ENCODE assay signal across 1 cellular context in the genomic region with DNA sequence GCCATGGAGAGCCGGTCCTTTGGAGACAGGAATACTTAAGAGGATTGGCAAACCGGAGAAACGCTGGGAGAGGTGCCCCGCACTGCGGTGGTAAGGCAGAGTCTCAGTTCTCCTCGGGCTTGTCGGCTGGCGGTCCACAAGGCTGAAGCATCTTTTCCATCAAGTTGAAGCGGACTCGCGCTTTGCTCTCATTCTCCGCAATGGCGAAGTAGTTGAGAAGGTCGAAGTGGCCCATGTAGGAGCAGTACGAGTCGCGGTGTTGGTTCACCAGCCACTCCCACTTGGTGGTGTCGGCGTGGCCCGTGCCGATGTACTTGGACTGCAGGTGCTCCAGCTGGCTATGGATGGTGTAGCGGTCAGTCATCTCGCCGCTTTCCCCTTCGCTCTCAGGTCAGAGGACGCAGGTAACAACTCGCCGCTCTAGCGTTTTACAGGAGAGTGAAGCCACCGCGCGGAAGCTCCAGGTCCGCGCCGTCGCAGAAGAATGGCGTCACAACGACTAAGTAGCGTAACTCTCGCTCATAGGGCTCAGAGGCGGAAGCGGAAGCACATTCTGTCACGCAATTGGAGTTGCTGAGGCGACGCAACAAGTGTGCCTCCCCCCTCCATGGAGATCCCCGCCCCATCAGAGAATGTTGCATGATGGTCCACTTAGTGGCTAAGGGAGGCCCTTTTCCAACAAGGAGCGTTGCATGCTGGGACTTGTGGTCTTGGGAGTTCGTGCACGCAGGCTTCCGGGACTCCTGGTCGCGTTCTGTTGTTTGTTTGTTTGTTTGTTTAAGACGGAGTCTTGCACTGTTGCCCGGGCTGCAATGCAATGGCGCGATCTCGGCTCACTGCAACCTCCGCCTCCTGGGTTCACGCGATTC.
TF ChIP-seq lines count a peak whose summit lies in the region.

A gene (minus strand): TSS at position 440 of the 869 bp plus-strand sequence. CDS start 76 bp downstream, at position 364.

TF ChIP-seq in K562, 482 proteins besides CTCF, POLR2A, EP300 and RAD21 (continued from another document and continues in another):
- TF ChIP-seq, protein P1, sequence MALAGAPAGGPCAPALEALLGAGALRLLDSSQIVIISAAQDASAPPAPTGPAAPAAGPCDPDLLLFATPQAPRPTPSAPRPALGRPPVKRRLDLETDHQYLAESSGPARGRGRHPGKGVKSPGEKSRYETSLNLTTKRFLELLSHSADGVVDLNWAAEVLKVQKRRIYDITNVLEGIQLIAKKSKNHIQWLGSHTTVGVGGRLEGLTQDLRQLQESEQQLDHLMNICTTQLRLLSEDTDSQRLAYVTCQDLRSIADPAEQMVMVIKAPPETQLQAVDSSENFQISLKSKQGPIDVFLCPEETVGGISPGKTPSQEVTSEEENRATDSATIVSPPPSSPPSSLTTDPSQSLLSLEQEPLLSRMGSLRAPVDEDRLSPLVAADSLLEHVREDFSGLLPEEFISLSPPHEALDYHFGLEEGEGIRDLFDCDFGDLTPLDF (CRISPR knock-in tag; IDR thresholded peaks at IDR 0.05), result peak; percentile 54; the same call in 1 of the 2 replicates
- TF ChIP-seq NCOA2 (IDR thresholded peaks at IDR 0.05; ENCODE audit: partially characterized antibody in 2 of 2), result no peak
- TF ChIP-seq ZNF212 (CRISPR knock-in tag; IDR thresholded peaks at IDR 0.05), result no peak
- TF ChIP-seq POLR2AphosphoS2 (IDR thresholded peaks at IDR 0.05; ENCODE audit: low read length), result no peak
- TF ChIP-seq ZNF764 (CRISPR knock-in tag; IDR thresholded peaks at IDR 0.05; ENCODE audit: low read depth), result no peak
- TF ChIP-seq, protein P2, sequence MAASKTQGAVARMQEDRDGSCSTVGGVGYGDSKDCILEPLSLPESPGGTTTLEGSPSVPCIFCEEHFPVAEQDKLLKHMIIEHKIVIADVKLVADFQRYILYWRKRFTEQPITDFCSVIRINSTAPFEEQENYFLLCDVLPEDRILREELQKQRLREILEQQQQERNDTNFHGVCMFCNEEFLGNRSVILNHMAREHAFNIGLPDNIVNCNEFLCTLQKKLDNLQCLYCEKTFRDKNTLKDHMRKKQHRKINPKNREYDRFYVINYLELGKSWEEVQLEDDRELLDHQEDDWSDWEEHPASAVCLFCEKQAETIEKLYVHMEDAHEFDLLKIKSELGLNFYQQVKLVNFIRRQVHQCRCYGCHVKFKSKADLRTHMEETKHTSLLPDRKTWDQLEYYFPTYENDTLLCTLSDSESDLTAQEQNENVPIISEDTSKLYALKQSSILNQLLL (CRISPR knock-in tag; IDR thresholded peaks at IDR 0.05; ENCODE audit: borderline replicate concordance), result no peak
- no peak for TF ChIP-seq ZNF311 (CRISPR knock-in tag; IDR thresholded peaks at IDR 0.05)
- no peak for TF ChIP-seq HIVEP1 (CRISPR knock-in tag; IDR thresholded peaks at IDR 0.05)
- no peak for TF ChIP-seq MCM3 (IDR thresholded peaks at IDR 0.05)
- TF ChIP-seq, protein P3, sequence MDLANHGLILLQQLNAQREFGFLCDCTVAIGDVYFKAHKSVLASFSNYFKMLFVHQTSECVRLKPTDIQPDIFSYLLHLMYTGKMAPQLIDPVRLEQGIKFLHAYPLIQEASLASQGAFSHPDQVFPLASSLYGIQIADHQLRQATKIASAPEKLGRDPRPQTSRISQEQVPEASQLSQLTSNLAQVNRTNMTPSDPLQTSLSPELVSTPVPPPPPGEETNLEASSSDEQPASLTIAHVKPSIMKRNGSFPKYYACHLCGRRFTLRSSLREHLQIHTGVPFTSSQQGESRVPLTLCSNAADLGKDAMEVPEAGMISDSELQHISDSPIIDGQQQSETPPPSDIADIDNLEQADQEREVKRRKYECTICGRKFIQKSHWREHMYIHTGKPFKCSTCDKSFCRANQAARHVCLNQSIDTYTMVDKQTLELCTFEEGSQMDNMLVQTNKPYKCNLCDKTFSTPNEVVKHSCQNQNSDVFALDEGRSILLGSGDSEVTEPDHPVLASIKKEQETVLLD (IDR thresholded peaks at IDR 0.05), result no peak; the same call in 1 of the 2 replicates
- TF ChIP-seq, protein P4, sequence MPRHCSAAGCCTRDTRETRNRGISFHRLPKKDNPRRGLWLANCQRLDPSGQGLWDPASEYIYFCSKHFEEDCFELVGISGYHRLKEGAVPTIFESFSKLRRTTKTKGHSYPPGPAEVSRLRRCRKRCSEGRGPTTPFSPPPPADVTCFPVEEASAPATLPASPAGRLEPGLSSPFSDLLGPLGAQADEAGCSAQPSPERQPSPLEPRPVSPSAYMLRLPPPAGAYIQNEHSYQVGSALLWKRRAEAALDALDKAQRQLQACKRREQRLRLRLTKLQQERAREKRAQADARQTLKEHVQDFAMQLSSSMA (CRISPR knock-in tag; IDR thresholded peaks at IDR 0.05), result 0 out of 2 replicates have a peak, but pooled peaks have one; percentile 55
- no peak for TF ChIP-seq ZNF253 (CRISPR knock-in tag; conservative IDR thresholded peaks at IDR 0.05)
- TF ChIP-seq, protein P5, sequence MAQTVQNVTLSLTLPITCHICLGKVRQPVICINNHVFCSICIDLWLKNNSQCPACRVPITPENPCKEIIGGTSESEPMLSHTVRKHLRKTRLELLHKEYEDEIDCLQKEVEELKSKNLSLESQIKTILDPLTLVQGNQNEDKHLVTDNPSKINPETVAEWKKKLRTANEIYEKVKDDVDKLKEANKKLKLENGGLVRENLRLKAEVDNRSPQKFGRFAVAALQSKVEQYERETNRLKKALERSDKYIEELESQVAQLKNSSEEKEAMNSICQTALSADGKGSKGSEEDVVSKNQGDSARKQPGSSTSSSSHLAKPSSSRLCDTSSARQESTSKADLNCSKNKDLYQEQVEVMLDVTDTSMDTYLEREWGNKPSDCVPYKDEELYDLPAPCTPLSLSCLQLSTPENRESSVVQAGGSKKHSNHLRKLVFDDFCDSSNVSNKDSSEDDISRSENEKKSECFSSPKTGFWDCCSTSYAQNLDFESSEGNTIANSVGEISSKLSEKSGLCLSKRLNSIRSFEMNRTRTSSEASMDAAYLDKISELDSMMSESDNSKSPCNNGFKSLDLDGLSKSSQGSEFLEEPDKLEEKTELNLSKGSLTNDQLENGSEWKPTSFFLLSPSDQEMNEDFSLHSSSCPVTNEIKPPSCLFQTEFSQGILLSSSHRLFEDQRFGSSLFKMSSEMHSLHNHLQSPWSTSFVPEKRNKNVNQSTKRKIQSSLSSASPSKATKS (CRISPR knock-in tag; IDR thresholded peaks at IDR 0.05), result no peak
- TF ChIP-seq, protein P6, sequence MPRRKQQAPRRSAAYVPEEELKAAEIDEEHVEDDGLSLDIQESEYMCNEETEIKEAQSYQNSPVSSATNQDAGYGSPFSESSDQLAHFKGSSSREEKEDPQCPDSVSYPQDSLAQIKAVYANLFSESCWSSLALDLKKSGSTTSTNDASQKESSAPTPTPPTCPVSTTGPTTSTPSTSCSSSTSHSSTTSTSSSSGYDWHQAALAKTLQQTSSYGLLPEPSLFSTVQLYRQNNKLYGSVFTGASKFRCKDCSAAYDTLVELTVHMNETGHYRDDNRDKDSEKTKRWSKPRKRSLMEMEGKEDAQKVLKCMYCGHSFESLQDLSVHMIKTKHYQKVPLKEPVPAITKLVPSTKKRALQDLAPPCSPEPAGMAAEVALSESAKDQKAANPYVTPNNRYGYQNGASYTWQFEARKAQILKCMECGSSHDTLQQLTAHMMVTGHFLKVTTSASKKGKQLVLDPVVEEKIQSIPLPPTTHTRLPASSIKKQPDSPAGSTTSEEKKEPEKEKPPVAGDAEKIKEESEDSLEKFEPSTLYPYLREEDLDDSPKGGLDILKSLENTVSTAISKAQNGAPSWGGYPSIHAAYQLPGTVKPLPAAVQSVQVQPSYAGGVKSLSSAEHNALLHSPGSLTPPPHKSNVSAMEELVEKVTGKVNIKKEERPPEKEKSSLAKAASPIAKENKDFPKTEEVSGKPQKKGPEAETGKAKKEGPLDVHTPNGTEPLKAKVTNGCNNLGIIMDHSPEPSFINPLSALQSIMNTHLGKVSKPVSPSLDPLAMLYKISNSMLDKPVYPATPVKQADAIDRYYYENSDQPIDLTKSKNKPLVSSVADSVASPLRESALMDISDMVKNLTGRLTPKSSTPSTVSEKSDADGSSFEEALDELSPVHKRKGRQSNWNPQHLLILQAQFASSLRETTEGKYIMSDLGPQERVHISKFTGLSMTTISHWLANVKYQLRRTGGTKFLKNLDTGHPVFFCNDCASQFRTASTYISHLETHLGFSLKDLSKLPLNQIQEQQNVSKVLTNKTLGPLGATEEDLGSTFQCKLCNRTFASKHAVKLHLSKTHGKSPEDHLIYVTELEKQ (CRISPR knock-in tag; IDR thresholded peaks at IDR 0.05), result no peak
- TF ChIP-seq, protein P7, sequence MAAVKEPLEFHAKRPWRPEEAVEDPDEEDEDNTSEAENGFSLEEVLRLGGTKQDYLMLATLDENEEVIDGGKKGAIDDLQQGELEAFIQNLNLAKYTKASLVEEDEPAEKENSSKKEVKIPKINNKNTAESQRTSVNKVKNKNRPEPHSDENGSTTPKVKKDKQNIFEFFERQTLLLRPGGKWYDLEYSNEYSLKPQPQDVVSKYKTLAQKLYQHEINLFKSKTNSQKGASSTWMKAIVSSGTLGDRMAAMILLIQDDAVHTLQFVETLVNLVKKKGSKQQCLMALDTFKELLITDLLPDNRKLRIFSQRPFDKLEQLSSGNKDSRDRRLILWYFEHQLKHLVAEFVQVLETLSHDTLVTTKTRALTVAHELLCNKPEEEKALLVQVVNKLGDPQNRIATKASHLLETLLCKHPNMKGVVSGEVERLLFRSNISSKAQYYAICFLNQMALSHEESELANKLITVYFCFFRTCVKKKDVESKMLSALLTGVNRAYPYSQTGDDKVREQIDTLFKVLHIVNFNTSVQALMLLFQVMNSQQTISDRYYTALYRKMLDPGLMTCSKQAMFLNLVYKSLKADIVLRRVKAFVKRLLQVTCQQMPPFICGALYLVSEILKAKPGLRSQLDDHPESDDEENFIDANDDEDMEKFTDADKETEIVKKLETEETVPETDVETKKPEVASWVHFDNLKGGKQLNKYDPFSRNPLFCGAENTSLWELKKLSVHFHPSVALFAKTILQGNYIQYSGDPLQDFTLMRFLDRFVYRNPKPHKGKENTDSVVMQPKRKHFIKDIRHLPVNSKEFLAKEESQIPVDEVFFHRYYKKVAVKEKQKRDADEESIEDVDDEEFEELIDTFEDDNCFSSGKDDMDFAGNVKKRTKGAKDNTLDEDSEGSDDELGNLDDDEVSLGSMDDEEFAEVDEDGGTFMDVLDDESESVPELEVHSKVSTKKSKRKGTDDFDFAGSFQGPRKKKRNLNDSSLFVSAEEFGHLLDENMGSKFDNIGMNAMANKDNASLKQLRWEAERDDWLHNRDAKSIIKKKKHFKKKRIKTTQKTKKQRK (IDR thresholded peaks at IDR 0.05; ENCODE audit: borderline replicate concordance, low read depth, low read length), result no peak
- no peak for TF ChIP-seq HOXB6 (CRISPR knock-in tag; IDR thresholded peaks at IDR 0.05; ENCODE audit: borderline replicate concordance)
- TF ChIP-seq, protein P8, sequence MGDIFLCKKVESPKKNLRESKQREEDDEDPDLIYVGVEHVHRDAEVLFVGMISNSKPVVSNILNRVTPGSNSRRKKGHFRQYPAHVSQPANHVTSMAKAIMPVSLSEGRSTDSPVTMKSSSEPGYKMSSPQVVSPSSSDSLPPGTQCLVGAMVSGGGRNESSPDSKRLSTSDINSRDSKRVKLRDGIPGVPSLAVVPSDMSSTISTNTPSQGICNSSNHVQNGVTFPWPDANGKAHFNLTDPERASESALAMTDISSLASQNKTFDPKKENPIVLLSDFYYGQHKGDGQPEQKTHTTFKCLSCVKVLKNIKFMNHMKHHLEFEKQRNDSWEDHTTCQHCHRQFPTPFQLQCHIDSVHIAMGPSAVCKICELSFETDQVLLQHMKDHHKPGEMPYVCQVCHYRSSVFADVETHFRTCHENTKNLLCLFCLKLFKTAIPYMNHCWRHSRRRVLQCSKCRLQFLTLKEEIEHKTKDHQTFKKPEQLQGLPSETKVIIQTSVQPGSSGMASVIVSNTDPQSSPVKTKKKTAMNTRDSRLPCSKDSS (IDR thresholded peaks at IDR 0.05; ENCODE audit: low read depth, partially characterized antibody), result no peak
- TF ChIP-seq DDX20 (tag; IDR thresholded peaks at IDR 0.05; ENCODE audit: low read depth), result no peak
- TF ChIP-seq HDAC6 (IDR thresholded peaks at IDR 0.05; ENCODE audit: low read depth, low read length), result no peak; the same call in 1 of the 2 replicates
- no peak for TF ChIP-seq KAT8 (IDR thresholded peaks at IDR 0.05; ENCODE audit: low read depth)
- peak; percentile 100 for TF ChIP-seq RBBP5 (IDR thresholded peaks at IDR 0.05; ENCODE audit: borderline replicate concordance, insufficient read depth, low read length, poor library complexity, severe bottlenecking)
- peak; percentile 74 for TF ChIP-seq NFRKB (IDR thresholded peaks at IDR 0.05; ENCODE audit: low read depth)
- TF ChIP-seq, protein P9, sequence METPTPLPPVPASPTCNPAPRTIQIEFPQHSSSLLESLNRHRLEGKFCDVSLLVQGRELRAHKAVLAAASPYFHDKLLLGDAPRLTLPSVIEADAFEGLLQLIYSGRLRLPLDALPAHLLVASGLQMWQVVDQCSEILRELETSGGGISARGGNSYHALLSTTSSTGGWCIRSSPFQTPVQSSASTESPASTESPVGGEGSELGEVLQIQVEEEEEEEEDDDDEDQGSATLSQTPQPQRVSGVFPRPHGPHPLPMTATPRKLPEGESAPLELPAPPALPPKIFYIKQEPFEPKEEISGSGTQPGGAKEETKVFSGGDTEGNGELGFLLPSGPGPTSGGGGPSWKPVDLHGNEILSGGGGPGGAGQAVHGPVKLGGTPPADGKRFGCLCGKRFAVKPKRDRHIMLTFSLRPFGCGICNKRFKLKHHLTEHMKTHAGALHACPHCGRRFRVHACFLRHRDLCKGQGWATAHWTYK (CRISPR knock-in tag; IDR thresholded peaks at IDR 0.05), result no peak
- TF ChIP-seq NR2C1 (IDR thresholded peaks at IDR 0.05), result peak; percentile 84
- peak; percentile 86 for TF ChIP-seq NR2C1 (tag; IDR thresholded peaks at IDR 0.05)
- no peak for TF ChIP-seq POLR3G (IDR thresholded peaks at IDR 0.05; ENCODE audit: extremely low read depth, insufficient read length, insufficient replicate concordance)
- TF ChIP-seq FOXA1 (IDR thresholded peaks at IDR 0.05; ENCODE audit: borderline replicate concordance), result no peak
- TF ChIP-seq, protein P10, sequence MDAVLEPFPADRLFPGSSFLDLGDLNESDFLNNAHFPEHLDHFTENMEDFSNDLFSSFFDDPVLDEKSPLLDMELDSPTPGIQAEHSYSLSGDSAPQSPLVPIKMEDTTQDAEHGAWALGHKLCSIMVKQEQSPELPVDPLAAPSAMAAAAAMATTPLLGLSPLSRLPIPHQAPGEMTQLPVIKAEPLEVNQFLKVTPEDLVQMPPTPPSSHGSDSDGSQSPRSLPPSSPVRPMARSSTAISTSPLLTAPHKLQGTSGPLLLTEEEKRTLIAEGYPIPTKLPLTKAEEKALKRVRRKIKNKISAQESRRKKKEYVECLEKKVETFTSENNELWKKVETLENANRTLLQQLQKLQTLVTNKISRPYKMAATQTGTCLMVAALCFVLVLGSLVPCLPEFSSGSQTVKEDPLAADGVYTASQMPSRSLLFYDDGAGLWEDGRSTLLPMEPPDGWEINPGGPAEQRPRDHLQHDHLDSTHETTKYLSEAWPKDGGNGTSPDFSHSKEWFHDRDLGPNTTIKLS (IDR thresholded peaks at IDR 0.05; ENCODE audit: borderline replicate concordance, low read depth), result peak; percentile 90
- no peak for TF ChIP-seq ADNP (tag; IDR thresholded peaks at IDR 0.05)
- TF ChIP-seq EGR1 (conservative IDR thresholded peaks at IDR 0.05), result peak; percentile 3; the same call in 1 of the 2 replicates
- TF ChIP-seq SMAD3 (CRISPR knock-in tag; conservative IDR thresholded peaks at IDR 0.05), result no peak
- TF ChIP-seq, protein P11, sequence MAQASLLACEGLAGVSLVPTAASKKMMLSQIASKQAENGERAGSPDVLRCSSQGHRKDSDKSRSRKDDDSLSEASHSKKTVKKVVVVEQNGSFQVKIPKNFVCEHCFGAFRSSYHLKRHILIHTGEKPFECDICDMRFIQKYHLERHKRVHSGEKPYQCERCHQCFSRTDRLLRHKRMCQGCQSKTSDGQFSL (CRISPR knock-in tag; IDR thresholded peaks at IDR 0.05), result no peak
- TF ChIP-seq, protein P11 (tag; IDR thresholded peaks at IDR 0.05), result no peak
- peak; percentile 98 for TF ChIP-seq RFX1 (IDR thresholded peaks at IDR 0.05)
- no peak for TF ChIP-seq SRSF3 (IDR thresholded peaks at IDR 0.05; ENCODE audit: insufficient read depth, low read length)
- TF ChIP-seq GTF2A2 (tag; IDR thresholded peaks at IDR 0.05), result no peak
